11 cellular contexts compared by ENCODE assay signal in genomic region chr19:46902402-46902766, GRCh38. TPM values are rescaled to one million over a fixed set of nuclear protein-coding genes. Genes with fewer than 3 reads are reported as not detected.
DNase-seq lines count a peak whose midpoint lies in the region; ATAC-seq and TF ChIP-seq lines count a peak whose summit lies in the region.
"Had no signal": no experiment of that assay in that cellular context is flagged by ENCODE, and none has a peak within 500 bp of the region (broad histone marks: within the 10 kb centered on the region; RNA-seq: fewer than 3 reads in every experiment).

No MANE protein-coding gene starts in this region.

- no peak overlapping the region for H2AFZ ChIP-seq in GM23248

- H3K4me1 ChIP-seq in GM23248 (ENCODE audit: insufficient read depth) (peaks cover 53% of the 10 kb centered on the region), gastrocnemius medialis (peaks cover 52 to 71% of the 10 kb centered on the region in 2 donors)

- no peaks in the 10 kb centered on the region for H3K27me3 ChIP-seq in GM23248 (replicated peaks; ENCODE audit: insufficient read depth)
- no peaks in the 10 kb centered on the region for H3K27me3 ChIP-seq in gastrocnemius medialis

- H3K9ac ChIP-seq in GM23248, result peak overlapping the region; percentile 22; the same call in 1 of the 2 replicates

- WGBS in GM23248 (ENCODE audit: low coverage in 1 of 2, low lambda C conversion rate in 2 of 2, missing lambda C conversion rate in 2 of 2), 2 experiments, result 79 to 84% methylated on average over 4 of the region's 4 CpGs

- DNase-seq in GM23248 (peak; percentile 60), islet precursor cell (peak; percentile 91), gastrocnemius medialis (no peak), NCI-H1092 treated with DMSO at 0.1 percent for 48 hours (lab: John Stamatoyannopoulos, UW) (no peak)
- DNase-seq: natural killer cell; stimulated activated CD4-positive, alpha-beta T cell treated with anti-CD3 and anti-CD28 coated beads, Interleukin-2, amount 100 ng/mL, for 48 hours; WERI-Rb-1 had no signal

- peak overlapping the region; percentile 53 for H3K4me2 ChIP-seq in GM23248 (ENCODE audit: unreplicated experiment)

- peak; percentile 81 for ATAC-seq in SK-N-SH treated with all-trans-retinoic acid at 6 μM for 48 hours
- no peak for ATAC-seq in gastrocnemius medialis
- no peak for ATAC-seq in GM19463 (IDR thresholded peaks at IDR 0.05; ENCODE audit: unreplicated experiment)
- no peak for ATAC-seq in HG03175 (IDR thresholded peaks at IDR 0.05; ENCODE audit: unreplicated experiment)
- ATAC-seq in GM21576 (IDR thresholded peaks at IDR 0.05; ENCODE audit: unreplicated experiment), result no peak
- ATAC-seq: natural killer cell had no signal

- no peaks in the 10 kb centered on the region for H4K20me1 ChIP-seq in GM23248 (ENCODE audit: insufficient read depth)

- H3K27ac ChIP-seq in GM23248, result peak overlapping the region; percentile 96
- peak overlapping the region in 3 of 4 donors; percentile 2 to 39 (median 7) for H3K27ac ChIP-seq in gastrocnemius medialis
- H3K27ac ChIP-seq: WERI-Rb-1 had no signal

- H3F3A ChIP-seq in GM23248 (ENCODE audit: insufficient read depth), result peaks cover 48% of the 10 kb centered on the region

- in situ Hi-C loops in GM23248 (cut with MboI) (no loop called here), gastrocnemius medialis (cut with MboI; ENCODE audit: low sequenced_read_pairs in 4 of 4) (no loop called here)

- no peak for TF ChIP-seq POLR2A in gastrocnemius medialis (IDR thresholded peaks at IDR 0.05)

- H3K36me3 ChIP-seq in GM23248 (ENCODE audit: low read depth) (no peaks in the 10 kb centered on the region), gastrocnemius medialis (no peaks in the 10 kb centered on the region)
- H3K36me3 ChIP-seq: WERI-Rb-1 had no signal

- H3K9me3 ChIP-seq in GM23248 (ENCODE audit: low read depth), result no peaks in the 10 kb centered on the region
- no peaks in the 10 kb centered on the region for H3K9me3 ChIP-seq in gastrocnemius medialis

- no peak for TF ChIP-seq CTCF in gastrocnemius medialis (IDR thresholded peaks at IDR 0.05 in 4 of 5, conservative IDR thresholded peaks at IDR 0.05 in 1 of 5)

- no peaks in the 10 kb centered on the region for H3K9me2 ChIP-seq in GM23248 (ENCODE audit: insufficient read depth)

- intact Hi-C loops in gastrocnemius medialis (cut with DNase I; ENCODE audit: low total_unique reads), result no loop called here

- H3K4me3 ChIP-seq in GM23248 (no peak overlapping the region), gastrocnemius medialis (no peak overlapping the region)

- H3K79me2 ChIP-seq in GM23248 (ENCODE audit: insufficient read depth), result peaks cover 98% of the 10 kb centered on the region

TF ChIP-seq in SK-N-SH treated with all-trans-retinoic acid at 6 μM for 48 hours, 23 proteins besides CTCF, POLR2A, EP300 and RAD21:
- no peak for TF ChIP-seq ZNF8 (CRISPR knock-in tag; IDR thresholded peaks at IDR 0.05)
- TF ChIP-seq ZNF565 (CRISPR knock-in tag; conservative IDR thresholded peaks at IDR 0.05; ENCODE audit: low read depth), result no peak
- no peak for TF ChIP-seq TCF4 (CRISPR knock-in tag; IDR thresholded peaks at IDR 0.05; ENCODE audit: borderline replicate concordance)
- 0 out of 2 replicates have a peak, but pooled peaks have one; percentile 2 for TF ChIP-seq CSDC2 (CRISPR knock-in tag; IDR thresholded peaks at IDR 0.05)
- TF ChIP-seq, protein P1, sequence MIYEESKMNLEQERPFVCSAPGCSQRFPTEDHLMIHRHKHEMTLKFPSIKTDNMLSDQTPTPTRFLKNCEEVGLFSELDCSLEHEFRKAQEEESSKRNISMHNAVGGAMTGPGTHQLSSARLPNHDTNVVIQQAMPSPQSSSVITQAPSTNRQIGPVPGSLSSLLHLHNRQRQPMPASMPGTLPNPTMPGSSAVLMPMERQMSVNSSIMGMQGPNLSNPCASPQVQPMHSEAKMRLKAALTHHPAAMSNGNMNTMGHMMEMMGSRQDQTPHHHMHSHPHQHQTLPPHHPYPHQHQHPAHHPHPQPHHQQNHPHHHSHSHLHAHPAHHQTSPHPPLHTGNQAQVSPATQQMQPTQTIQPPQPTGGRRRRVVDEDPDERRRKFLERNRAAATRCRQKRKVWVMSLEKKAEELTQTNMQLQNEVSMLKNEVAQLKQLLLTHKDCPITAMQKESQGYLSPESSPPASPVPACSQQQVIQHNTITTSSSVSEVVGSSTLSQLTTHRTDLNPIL (CRISPR knock-in tag; IDR thresholded peaks at IDR 0.05; ENCODE audit: low read depth), result no peak

RNA-seq across cellular contexts. Expression of gene ARHGAP35, which starts 41.6 kb away (rescaled TPM):
- total RNA-seq in GM23248 (2014; rRNA removed; shearing (Covaris generic)), result 35.2 and 39.5 TPM in 2 replicates
- polyA plus RNA-seq in GM23248 (2016; fragmentation: Nextera tagmentation; extraction: Ambion mirVana), result 13.5 and 13.9 TPM in 2 replicates
- total RNA-seq in gastrocnemius medialis, result 10 to 100 TPM; 16.1 to 43.6 (median 32.7) TPM

RNA-seq across cellular contexts. Expression of gene AP2S1, which starts 51.7 kb away (rescaled TPM):
- 224 and 231 TPM in 2 replicates for total RNA-seq in GM23248 (2014; rRNA removed; shearing (Covaris generic))
- polyA plus RNA-seq in GM23248 (2016; fragmentation: Nextera tagmentation; extraction: Ambion mirVana), result 584 and 619 TPM in 2 replicates
- 10 to 100 TPM; 42.7 to 94.1 (median 64.9) TPM for total RNA-seq in gastrocnemius medialis

Comparison
In these comparisons a context has a peak if more than half of its experiments do, and no peak if none do; other contexts are left out.
1. DNase-seq: peak in GM23248 (single experiment) and islet precursor cell (single experiment); none in gastrocnemius medialis (0 of 2) and NCI-H1092 treated with DMSO at 0.1 percent for 48 hours (single experiment).